ENCODE assay signal across 24 cellular contexts in genomic region chr2:208280234-208280633, GRCh38.
"Had no signal": no experiment of that assay in that cellular context is flagged by ENCODE, and none has a peak within 500 bp of the region (broad histone marks: within the 10 kb centered on the region; RNA-seq: fewer than 3 reads in every experiment).

No MANE protein-coding gene starts in this region.

- H3K27ac ChIP-seq: colonic mucosa, esophagus squamous epithelium, left ventricle myocardium inferior, suprapubic skin, WERI-Rb-1 had no signal

- H3K9me3 ChIP-seq: colonic mucosa, esophagus squamous epithelium, left ventricle myocardium inferior, suprapubic skin had no signal

- H3K27ac Mint-ChIP-seq: activated CD4-positive, alpha-beta memory T cell treated with anti-CD3 and anti-CD28 coated beads, Interleukin-2, amount 10 ng/mL, durations not matched to agents 7 days and 5 days; brain had no signal

- H3K4me1 ChIP-seq: colonic mucosa, esophagus squamous epithelium, suprapubic skin had no signal

- ATAC-seq: natural killer cell treated with Interleukin-12 subunit alpha and Interleukin-12 subunit beta and Interleukin-15 and Interleukin-18, amount 100 ng/mL, for 72 hours had no signal

- H3K9me3 Mint-ChIP-seq: activated CD4-positive, alpha-beta memory T cell treated with anti-CD3 and anti-CD28 coated beads, Interleukin-2, amount 10 ng/mL, durations not matched to agents 7 days and 5 days; activated naive CD4-positive, alpha-beta T cell treated with anti-CD3 and anti-CD28 coated beads, Interleukin-2, amount 50 U/mL, for 72 hours; activated T-cell treated with anti-CD3 and anti-CD28 coated beads, Interleukin-2, amount 50 U/mL, for 72 hours; natural killer cell treated with Interleukin-12 subunit alpha and Interleukin-12 subunit beta and Interleukin-15 and Interleukin-18, amount 100 ng/mL, for 72 hours had no signal

- H3K27me3 ChIP-seq: colonic mucosa, esophagus squamous epithelium, suprapubic skin had no signal

- DNase-seq: activated CD4-positive, alpha-beta memory T cell treated with anti-CD3 and anti-CD28 coated beads, Interleukin-2, amount 10 ng/mL, durations not matched to agents 7 days and 5 days; activated CD4-positive, alpha-beta T cell treated with anti-CD3 and anti-CD28 coated beads for 4 hours; activated gamma-delta T cell; activated T-cell treated with anti-CD3 and anti-CD28 coated beads, Interleukin-2, amount 50 U/mL, for 72 hours; amygdala; central memory CD4-positive, alpha-beta T cell; colonic mucosa; esophagus squamous epithelium; hippocampal formation; kidney; left ventricle myocardium inferior; mesendoderm; nucleus accumbens; posterior cingulate gyrus; stimulated activated CD4-positive, alpha-beta T cell treated with anti-CD3 and anti-CD28 coated beads, Interleukin-15, amount 100 ng/mL, for 24 hours; stimulated activated CD4-positive, alpha-beta T cell treated with anti-CD3 and anti-CD28 coated beads, Interleukin-4, amount 100 ng/mL, for 1 hour; stimulated activated naive CD8-positive, alpha-beta T cell treated with anti-CD3 and anti-CD28 coated beads, Interleukin-15, Interleukin-2, amounts not matched to agents 100 U/mL and 50 U/mL, for 24 hours; T1000; trophoblast cell; WERI-Rb-1 had no signal

- H3K4me3 ChIP-seq: colonic mucosa, esophagus squamous epithelium, left ventricle myocardium inferior, suprapubic skin had no signal

- H3K27me3 Mint-ChIP-seq: activated CD4-positive, alpha-beta memory T cell treated with anti-CD3 and anti-CD28 coated beads, Interleukin-2, amount 10 ng/mL, durations not matched to agents 7 days and 5 days; brain; natural killer cell treated with Interleukin-12 subunit alpha and Interleukin-12 subunit beta and Interleukin-15 and Interleukin-18, amount 100 ng/mL, for 72 hours had no signal

- H3K4me3 Mint-ChIP-seq: activated CD4-positive, alpha-beta memory T cell treated with anti-CD3 and anti-CD28 coated beads, Interleukin-2, amount 10 ng/mL, durations not matched to agents 7 days and 5 days; activated T-cell treated with anti-CD3 and anti-CD28 coated beads, Interleukin-2, amount 50 U/mL, for 72 hours; brain; natural killer cell treated with Interleukin-12 subunit alpha and Interleukin-12 subunit beta and Interleukin-15 and Interleukin-18, amount 100 ng/mL, for 72 hours had no signal
